ENCODE assay signal across 1 cellular context in genomic region chr10:95246582-95247051, GRCh38.
TF ChIP-seq lines count a peak whose summit lies in the region.

No MANE protein-coding gene starts in this region.

TF ChIP-seq in Ishikawa, 13 proteins besides CTCF, POLR2A, EP300 and RAD21 (continued from another document):
- TF ChIP-seq REST (IDR thresholded peaks at IDR 0.05; ENCODE audit: low read depth): no peak
